14 cellular contexts compared by ENCODE assay signal in genomic region chr7:50641442-50642405, GRCh38.
A peak's percentile ranks its signal among the peaks of the same experiment; 100 is the strongest.
DNase-seq lines count a peak whose midpoint lies in the region; ATAC-seq and TF ChIP-seq lines count a peak whose summit lies in the region.
"Had no signal": no experiment of that assay in that cellular context is flagged by ENCODE, and none has a peak within 500 bp of the region (broad histone marks: within the 10 kb centered on the region; RNA-seq: fewer than 3 reads in every experiment).

No MANE protein-coding gene starts in this region.

- WGBS in H9 (ENCODE audit: extremely low coverage, insufficient read length, low lambda C conversion rate), result no CpG with 5 or more reads among the region's 18 CpGs
- 89% methylated on average over 18 of the region's 18 CpGs for WGBS in hepatocyte (ENCODE audit: low lambda C conversion rate, missing lambda C conversion rate)

- ATAC-seq in GM18907 (IDR thresholded peaks at IDR 0.05; ENCODE audit: unreplicated experiment), result no peak

- H3K9me2 ChIP-seq in hepatocyte (replicated peaks; ENCODE audit: insufficient read depth), result no peaks in the 10 kb centered on the region

- no peak overlapping the region for H2BK120ac ChIP-seq in H9 (ENCODE audit: low read depth, low read length, poor library complexity, severe bottlenecking)

- H4K8ac ChIP-seq in H9 (replicated peaks; ENCODE audit: insufficient read length, low read depth, low read length), result no peak overlapping the region

- no peak overlapping the region for H2BK20ac ChIP-seq in H9 (ENCODE audit: low read depth, low read length, poor library complexity, severe bottlenecking)

- no peak overlapping the region for H4K5ac ChIP-seq in H9 (ENCODE audit: insufficient read length, low read depth, low read length)

- no peak overlapping the region for H2BK12ac ChIP-seq in H9 (ENCODE audit: insufficient read length, low read depth, low read length)

- no peak overlapping the region for H3K4me3 Mint-ChIP-seq in H9
- no peak overlapping the region for H3K4me3 Mint-ChIP-seq in activated naive CD8-positive, alpha-beta T cell treated with anti-CD3 and anti-CD28 coated beads for 36 hours
- H3K4me3 Mint-ChIP-seq: stimulated activated naive CD8-positive, alpha-beta T cell treated with anti-CD3 and anti-CD28 coated beads, Interleukin-15, Interleukin-2, amounts not matched to agents 100 ng/mL and 50 ng/mL, for 24 hours had no signal

- peaks cover 9% of the 10 kb centered on the region in 2 experiments for H3K4me1 Mint-ChIP-seq in H9
- H3K4me1 Mint-ChIP-seq in activated naive CD8-positive, alpha-beta T cell treated with anti-CD3 and anti-CD28 coated beads for 36 hours, result no peaks in the 10 kb centered on the region

- no peaks in the 10 kb centered on the region for H4K20me1 ChIP-seq in H9 (ENCODE audit: control insufficient read depth, insufficient read depth, insufficient read length)
- no peaks in the 10 kb centered on the region for H4K20me1 ChIP-seq in hepatocyte (ENCODE audit: insufficient read depth, poor library complexity, severe bottlenecking)

- H3K4ac ChIP-seq in H9 (ENCODE audit: low read depth, low read length), result no peak overlapping the region

- no peak overlapping the region for H3K56ac ChIP-seq in H9 (ENCODE audit: insufficient read length, low read depth, low read length)

- H3K79me1 ChIP-seq in H9 (ENCODE audit: insufficient read depth, low read depth, low read length, poor library complexity, severe bottlenecking), result no peaks in the 10 kb centered on the region

- H3K4me2 ChIP-seq in H9 (ENCODE audit: insufficient read depth, insufficient read length, low read length), result no peak overlapping the region
- H3K4me2 ChIP-seq in hepatocyte, result no peak overlapping the region

- peaks cover 2 to 22% (median 15%) of the 10 kb centered on the region in 3 experiments; a peak in 6 of 7 replicates for H3K36me3 Mint-ChIP-seq in H9 (ENCODE audit: insufficient read depth in 1 of 3, low read depth in 3 of 3)
- H3K36me3 Mint-ChIP-seq in activated naive CD8-positive, alpha-beta T cell treated with anti-CD3 and anti-CD28 coated beads for 36 hours, result no peaks in the 10 kb centered on the region

- DNase-seq in H9 (no peak), SHP77 (lab: John Stamatoyannopoulos, UW) (peak; percentile 76 to 84), hepatocyte (ENCODE audit: low spot score) (no peak), putamen (ENCODE audit: low spot score) (peak; percentile 97), 8988T (no peak)
- DNase-seq in activated naive CD8-positive, alpha-beta T cell treated with anti-CD3 and anti-CD28 coated beads for 36 hours, result no peak
- DNase-seq: esophagus squamous epithelium, GOT3, mammary epithelial cell, NCI-H2029, spleen had no signal

- H3K27ac ChIP-seq in H9 (ENCODE audit: insufficient read length, low read depth, low read length) (no peak overlapping the region), hepatocyte (no peak overlapping the region)
- H3K27ac ChIP-seq: esophagus squamous epithelium, SJSA1 had no signal

- no peak overlapping the region for H4K91ac ChIP-seq in H9 (ENCODE audit: insufficient read length, low read depth, low read length)

- H3K23ac ChIP-seq in H9 (ENCODE audit: insufficient read length, low read depth, low read length), result no peak overlapping the region

- H3K9ac ChIP-seq in H9 (ENCODE audit: extremely low read depth, insufficient read length, low read length), result no peak overlapping the region

- H2BK15ac ChIP-seq in H9 (ENCODE audit: low read depth, low read length), result no peak overlapping the region

- peak overlapping the region; percentile 37 to 73 (median 50); a peak in 4 of 7 replicates for H3K27ac Mint-ChIP-seq in H9
- H3K27ac Mint-ChIP-seq in activated naive CD8-positive, alpha-beta T cell treated with anti-CD3 and anti-CD28 coated beads for 36 hours, result no peak overlapping the region
- H3K27ac Mint-ChIP-seq: stimulated activated naive CD8-positive, alpha-beta T cell treated with anti-CD3 and anti-CD28 coated beads, Interleukin-15, Interleukin-2, amounts not matched to agents 100 ng/mL and 50 ng/mL, for 24 hours had no signal

- H3K23me2 ChIP-seq in H9 (ENCODE audit: insufficient read length, low read depth, low read length, poor library complexity, severe bottlenecking), result no peaks in the 10 kb centered on the region

- no peak overlapping the region for H3K4me3 ChIP-seq in hepatocyte
- H3K4me3 ChIP-seq: esophagus squamous epithelium, SJSA1, spleen had no signal

- peaks cover 3% of the 10 kb centered on the region in 2 experiments; a peak in 3 of 5 replicates for H3K9me3 Mint-ChIP-seq in H9
- no peaks in the 10 kb centered on the region for H3K9me3 Mint-ChIP-seq in activated naive CD8-positive, alpha-beta T cell treated with anti-CD3 and anti-CD28 coated beads for 36 hours

- no peaks in the 10 kb centered on the region for H3K27me3 ChIP-seq in H9 (ENCODE audit: insufficient read depth, low read length)
- H3K27me3 ChIP-seq in hepatocyte, result no peaks in the 10 kb centered on the region
- H3K27me3 ChIP-seq: esophagus squamous epithelium, SJSA1, spleen had no signal

- H3K79me2 ChIP-seq in H9 (ENCODE audit: insufficient read depth, low read length) (no peaks in the 10 kb centered on the region), hepatocyte (peaks cover 36% of the 10 kb centered on the region)

- no peaks in the 10 kb centered on the region; the same call in 1 of the 2 replicates for H3K27me3 Mint-ChIP-seq in H9 (ENCODE audit: low read depth)
- no peaks in the 10 kb centered on the region for H3K27me3 Mint-ChIP-seq in activated naive CD8-positive, alpha-beta T cell treated with anti-CD3 and anti-CD28 coated beads for 36 hours
- H3K27me3 Mint-ChIP-seq: stimulated activated naive CD8-positive, alpha-beta T cell treated with anti-CD3 and anti-CD28 coated beads, Interleukin-15, Interleukin-2, amounts not matched to agents 100 ng/mL and 50 ng/mL, for 24 hours had no signal

- no peak overlapping the region for H3K18ac ChIP-seq in H9 (ENCODE audit: insufficient read length, low read depth, low read length)

- no peaks in the 10 kb centered on the region for H3K4me1 ChIP-seq in H9 (ENCODE audit: insufficient read depth, low read length)
- no peaks in the 10 kb centered on the region for H3K4me1 ChIP-seq in hepatocyte (ENCODE audit: insufficient read depth)
- H3K4me1 ChIP-seq: SJSA1 had no signal

- no peaks in the 10 kb centered on the region for H3K36me3 ChIP-seq in hepatocyte (replicated peaks; ENCODE audit: insufficient read depth, low read depth)
- H3K36me3 ChIP-seq: esophagus squamous epithelium, SJSA1 had no signal

- no peak overlapping the region for H2AK5ac ChIP-seq in H9 (ENCODE audit: insufficient read length, low read length)

- H2BK5ac ChIP-seq in H9 (ENCODE audit: insufficient read length, low read length), result no peak overlapping the region

- no peak overlapping the region for H3T11ph ChIP-seq in H9 (ENCODE audit: low read length)

- no peak overlapping the region for H2AFZ ChIP-seq in H9 (ENCODE audit: low read length)
- H2AFZ ChIP-seq in hepatocyte, result no peak overlapping the region

- TF ChIP-seq CTCF in H9 (conservative IDR thresholded peaks at IDR 0.05) (peak; percentile 19; the same call in 2 of the 3 replicates), hepatocyte (IDR thresholded peaks at IDR 0.05; ENCODE audit: poor library complexity) (peak; percentile 12)

- H3K9me3 ChIP-seq in H9 (ENCODE audit: control insufficient read depth, low read depth, low read length), result no peaks in the 10 kb centered on the region
- H3K9me3 ChIP-seq in hepatocyte (ENCODE audit: low read depth), result no peaks in the 10 kb centered on the region
- H3K9me3 ChIP-seq: esophagus squamous epithelium, SJSA1, spleen had no signal

- no peak overlapping the region for H3K14ac ChIP-seq in H9 (ENCODE audit: insufficient read depth, low read length)

Comparison
In these comparisons a context has a peak if more than half of its experiments do, and no peak if none do; other contexts are left out.
1. DNase-seq: peak in SHP77 (2 of 2) and putamen (single experiment); none in H9 (single experiment), hepatocyte (single experiment), activated naive CD8-positive, alpha-beta T cell treated with anti-CD3 and anti-CD28 coated beads for 36 hours (single experiment) and 8988T (single experiment).